10 cellular contexts compared by ENCODE assay signal in genomic region chr7:34133983-34134782, GRCh38.
A peak's percentile ranks its signal among the peaks of the same experiment; 100 is the strongest.
DNase-seq lines count a peak whose midpoint lies in the region; ATAC-seq, FAIRE-seq and TF ChIP-seq lines count a peak whose summit lies in the region.
"Had no signal": no experiment of that assay in that cellular context is flagged by ENCODE, and none has a peak within 500 bp of the region (broad histone marks: within the 10 kb centered on the region; RNA-seq: fewer than 3 reads in every experiment).

No MANE protein-coding gene starts in this region.

- H3K79me2 ChIP-seq in PC-3 (ENCODE audit: low read length) (no peaks in the 10 kb centered on the region), HepG2 (ENCODE audit: insufficient read depth, low read length) (no peaks in the 10 kb centered on the region)

- no peak for TF ChIP-seq POLR2A in HepG2 (IDR thresholded peaks at IDR 0.05; ENCODE audit: insufficient read depth in 1 of 2, low read depth in 2 of 2, low read length in 2 of 2)

- TF ChIP-seq CTCF in PC-3 (conservative IDR thresholded peaks at IDR 0.05; ENCODE audit: low read depth, low read length) (peak; percentile 76), HepG2 (CRISPR knock-in tag; IDR thresholded peaks at IDR 0.05) (peak; percentile 79)

- WGBS in HepG2 (ENCODE audit: low lambda C conversion rate): 5% methylated on average over 11 of the region's 12 CpGs

- no TSS peak for BruUV-seq in PC-3 (replicated peaks; lab: Mats Ljungman, UMichigan)
- no TSS peak for BruUV-seq in HepG2 (replicated peaks; lab: Mats Ljungman, UMichigan)

- TF ChIP-seq EP300 in HepG2 (IDR thresholded peaks at IDR 0.05; ENCODE audit: low read depth in 2 of 2, low read length in 2 of 2): no peak
- TF ChIP-seq EP300 in HepG2 (CRISPR knock-in tag; IDR thresholded peaks at IDR 0.05; ENCODE audit: borderline replicate concordance): no peak

- ATAC-seq in PC-3: peak; percentile 58
- ATAC-seq in HepG2: peak; percentile 84
- ATAC-seq: activated naive CD4-positive, alpha-beta T cell treated with anti-CD3 and anti-CD28 coated beads, Interleukin-2, amount 50 U/mL, for 72 hours had no signal

- no peaks in the 10 kb centered on the region for H3K9me2 ChIP-seq in PC-3 (replicated peaks; ENCODE audit: low read length)

- H3K4me3 ChIP-seq in PC-3 (ENCODE audit: low read length) (no peak overlapping the region), HepG2 (replicated peaks in 1 of 3; ENCODE audit: insufficient read depth in 1 of 3, low read depth in 2 of 3, low read length in 3 of 3) (no peak overlapping the region)
- H3K4me3 ChIP-seq: BLaER1 treated with 17β-estradiol and CSF1 and Interleukin-3, amounts not matched to agents 10 nM and 100 nM had no signal

- H3F3A ChIP-seq in PC-3 (ENCODE audit: low read length, unreplicated experiment): no peaks in the 10 kb centered on the region

- H3K27me3 ChIP-seq in PC-3 (ENCODE audit: low read length) (peaks cover 10% of the 10 kb centered on the region), HepG2 (ENCODE audit: control insufficient read depth in 1 of 2, insufficient read depth in 2 of 2, low read length in 2 of 2) (peaks cover 0 to 7% of the 10 kb centered on the region in 2 experiments; a peak in 1 of 5 replicates)
- H3K27me3 ChIP-seq: BLaER1 treated with 17β-estradiol and CSF1 and Interleukin-3, amounts not matched to agents 10 nM and 100 nM had no signal

- H3K4me1 ChIP-seq in PC-3 (ENCODE audit: insufficient read depth, low read length) (no peaks in the 10 kb centered on the region), HepG2 (ENCODE audit: insufficient read depth, low read length) (no peaks in the 10 kb centered on the region)

- peak; percentile 83 for FAIRE-seq in HepG2 (lab: Jason Lieb, UNC)

- intact Hi-C loops in PC-3 (cut with micrococcal nuclease): no loop called here
- intact Hi-C loops in HepG2 (cut with micrococcal nuclease; ENCODE audit: unreplicated experiment): loop anchor here (2.0 to 10.0 kb wide), 3 partner anchors 25 to 191 kb away; no protein-coding TSS in a partner anchor

- H3K9me3 ChIP-seq in PC-3 (ENCODE audit: low read length) (no peaks in the 10 kb centered on the region), HepG2 (ENCODE audit: low read length) (no peaks in the 10 kb centered on the region)
- H3K9me3 ChIP-seq: BLaER1 treated with 17β-estradiol and CSF1 and Interleukin-3, amounts not matched to agents 10 nM and 100 nM had no signal

- CTCF ChIA-PET in PC-3 (lab: Charles Lee) (interaction anchor here (0.7 kb wide), 1 partner anchor 66 kb away, joined by 3 read pairs; no protein-coding TSS in a partner anchor), HepG2 (lab: Yijun Ruan, JAX; ENCODE audit: low intra/inter-chr PET ratio, low total read pairs) (interaction anchor here (1.2 to 1.5 kb wide), 2 partner anchors 31 to 463 kb away, joined by 3 to 10 read pairs; no protein-coding TSS in a partner anchor)

- peak; percentile 68 to 69 for DNase-seq in NCI-H2081 (lab: John Stamatoyannopoulos, UW)
- no peak for DNase-seq in NCI-H2081 treated with DMSO at 0.1 percent for 48 hours (lab: John Stamatoyannopoulos, UW)
- DNase-seq in HT1080 (ENCODE audit: low read depth): peak; percentile 76
- peak; percentile 62 for DNase-seq in PC-3
- peak; percentile 41 for DNase-seq in dedifferentiated amniotic fluid mesenchymal stem cell (ENCODE audit: extremely low spot score)
- peak; percentile 18 for DNase-seq in HepG2 (ENCODE audit: low spot score)
- DNase-seq in ureter (ENCODE audit: low spot score): peak; percentile 81
- DNase-seq in activated CD4-positive, CD25-positive, alpha-beta regulatory T cell treated with anti-CD3 and anti-CD28 coated beads, Interleukin-2, amount 50 U/mL, for 72 hours: no peak

- no peaks in the 10 kb centered on the region for H3K36me3 ChIP-seq in PC-3 (ENCODE audit: low read depth, low read length)
- no peaks in the 10 kb centered on the region for H3K36me3 ChIP-seq in HepG2 (replicated peaks in 1 of 2; ENCODE audit: control insufficient read depth in 1 of 2, insufficient read depth in 2 of 2, low read length in 2 of 2)
- H3K36me3 ChIP-seq: BLaER1 treated with 17β-estradiol and CSF1 and Interleukin-3, amounts not matched to agents 10 nM and 100 nM had no signal

- POLR2A ChIA-PET in PC-3 (lab: Charles Lee; ENCODE audit: unreplicated experiment): no interaction called here
- POLR2A ChIA-PET in HepG2 (lab: Yijun Ruan, JAX): no interaction called here

- no peaks in the 10 kb centered on the region for H4K20me1 ChIP-seq in PC-3 (ENCODE audit: low read length)
- no peaks in the 10 kb centered on the region for H4K20me1 ChIP-seq in HepG2 (ENCODE audit: insufficient read depth, low read length)
- H4K20me1 ChIP-seq: BLaER1 treated with 17β-estradiol and CSF1 and Interleukin-3, amounts not matched to agents 10 nM and 100 nM had no signal

- H3K9ac ChIP-seq in PC-3 (ENCODE audit: low read length) (no peak overlapping the region), HepG2 (ENCODE audit: insufficient read depth, low read depth, low read length) (no peak overlapping the region)
- H3K9ac ChIP-seq: BLaER1 treated with 17β-estradiol and CSF1 and Interleukin-3, amounts not matched to agents 10 nM and 100 nM had no signal

- 0 out of 2 replicates have a peak, but pooled peaks have one; percentile 14 for TF ChIP-seq RAD21 in HepG2 (CRISPR knock-in tag; IDR thresholded peaks at IDR 0.05)

- H3K27ac ChIP-seq in PC-3 (ENCODE audit: low read length): no peak overlapping the region
- H3K27ac ChIP-seq in HepG2 (ENCODE audit: extremely low read length, insufficient read depth, low read length): no peak overlapping the region
- H3K27ac ChIP-seq: BLaER1 treated with 17β-estradiol and CSF1 and Interleukin-3, amounts not matched to agents 10 nM and 100 nM had no signal

- H2AFZ ChIP-seq in PC-3 (ENCODE audit: low read length): no peak overlapping the region
- no peak overlapping the region for H2AFZ ChIP-seq in HepG2 (ENCODE audit: low read length)

- in situ Hi-C loops in HepG2 (cut with HindIII; ENCODE audit: extremely low pct_ligation_motif_present, low pct_unique_long_range_greater_than_20kb): no loop called here

- H3K4me2 ChIP-seq in PC-3 (ENCODE audit: low read length) (no peak overlapping the region), HepG2 (ENCODE audit: low read depth, low read length) (no peak overlapping the region)
- H3K4me2 ChIP-seq: BLaER1 treated with 17β-estradiol and CSF1 and Interleukin-3, amounts not matched to agents 10 nM and 100 nM had no signal

TF ChIP-seq in HepG2, 621 proteins besides CTCF, POLR2A, EP300 and RAD21:
- TF ChIP-seq ONECUT2 (CRISPR knock-in tag; IDR thresholded peaks at IDR 0.05): no peak
- TF ChIP-seq ZNF451 (CRISPR knock-in tag; IDR thresholded peaks at IDR 0.05): no peak
- no peak for TF ChIP-seq ZNF580 (CRISPR knock-in tag; IDR thresholded peaks at IDR 0.05; ENCODE audit: borderline replicate concordance, low read depth)
- TF ChIP-seq CEBPG (CRISPR knock-in tag; IDR thresholded peaks at IDR 0.05): 0 out of 2 replicates have a peak, but pooled peaks have one; percentile 7
- TF ChIP-seq SMC3 (IDR thresholded peaks at IDR 0.05; ENCODE audit: low read length): peak; percentile 54; the same call in 1 of the 2 replicates
- no peak for TF ChIP-seq PLSCR1 (CRISPR knock-in tag; IDR thresholded peaks at IDR 0.05; ENCODE audit: borderline replicate concordance)
- TF ChIP-seq ZNF253 (CRISPR knock-in tag; IDR thresholded peaks at IDR 0.05; ENCODE audit: borderline replicate concordance): no peak
- TF ChIP-seq STAG1 (CRISPR knock-in tag; IDR thresholded peaks at IDR 0.05): peak; percentile 71
- TF ChIP-seq ATRX (CRISPR knock-in tag; IDR thresholded peaks at IDR 0.05; ENCODE audit: borderline replicate concordance): no peak

Comparison
In these comparisons a context has a peak if more than half of its experiments do, and no peak if none do; other contexts are left out.
1. DNase-seq: peak in NCI-H2081 (2 of 2), HT1080 (single experiment), PC-3 (single experiment), dedifferentiated amniotic fluid mesenchymal stem cell (single experiment), HepG2 (single experiment) and ureter (single experiment); none in NCI-H2081 treated with DMSO at 0.1 percent for 48 hours (single experiment) and activated CD4-positive, CD25-positive, alpha-beta regulatory T cell treated with anti-CD3 and anti-CD28 coated beads, Interleukin-2, amount 50 U/mL, for 72 hours (single experiment).